In genomic region chr10:106401161-106401560, GRCh38 we compare ENCODE assay signal across 2 cellular contexts.
TF ChIP-seq lines count a peak whose summit lies in the region.

No MANE protein-coding gene starts in this region.

TF ChIP-seq in liver, 16 proteins besides CTCF, POLR2A, EP300 and RAD21 (continued from another document):
- no peak for TF ChIP-seq REST (IDR thresholded peaks at IDR 0.05)
- no peak for TF ChIP-seq GABPA (IDR thresholded peaks at IDR 0.05 in 1 of 2, conservative IDR thresholded peaks at IDR 0.05 in 1 of 2)
- no peak for TF ChIP-seq MAX (IDR thresholded peaks at IDR 0.05)
- no peak for TF ChIP-seq HNF4A (conservative IDR thresholded peaks at IDR 0.05)
- no peak for TF ChIP-seq SP1 (IDR thresholded peaks at IDR 0.05)
- TF ChIP-seq YY1 (IDR thresholded peaks at IDR 0.05), result no peak
- TF ChIP-seq FOXA2 (IDR thresholded peaks at IDR 0.05), result no peak
- no peak for TF ChIP-seq ZBTB33 (IDR thresholded peaks at IDR 0.05)
- TF ChIP-seq HNF4G (IDR thresholded peaks at IDR 0.05), result no peak

TF ChIP-seq in HepG2, 621 proteins besides CTCF, POLR2A, EP300 and RAD21 (continued from another document):
- TF ChIP-seq ZHX1 (CRISPR knock-in tag; IDR thresholded peaks at IDR 0.05; ENCODE audit: low read depth) (no peak), ZNF142 (CRISPR knock-in tag; IDR thresholded peaks at IDR 0.05) (no peak), KAT8 (CRISPR knock-in tag; IDR thresholded peaks at IDR 0.05) (no peak), TOPORS (CRISPR knock-in tag; IDR thresholded peaks at IDR 0.05) (no peak)
